Comparison of ENCODE assay signal across 1 cellular context in the genomic region with DNA sequence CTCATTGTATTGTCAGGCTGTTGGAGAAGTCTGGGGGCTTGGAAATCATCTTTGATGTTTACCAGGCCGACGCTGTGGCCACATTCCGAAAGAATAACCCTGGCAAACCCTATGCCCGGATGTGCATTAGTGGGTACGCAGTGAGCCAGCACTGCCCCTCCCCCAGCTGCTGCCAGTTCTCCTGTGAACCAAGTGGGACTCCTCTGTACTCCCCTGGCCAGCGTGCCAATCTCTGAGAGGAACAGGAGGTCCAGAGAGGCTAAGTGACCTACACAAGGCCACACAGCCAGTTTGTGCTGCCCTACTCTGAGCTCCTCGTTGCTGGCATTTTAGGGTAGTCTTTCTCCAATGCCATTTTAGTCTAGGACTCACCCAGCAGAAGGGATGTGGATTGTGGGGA.
TF ChIP-seq lines count a peak whose summit lies in the region.

No MANE protein-coding gene starts in this region.

TF ChIP-seq in HepG2, 621 proteins besides CTCF, POLR2A, EP300 and RAD21:
- TF ChIP-seq PHB2 (IDR thresholded peaks at IDR 0.05; ENCODE audit: partially characterized antibody): no peak
- TF ChIP-seq ZNF768 (CRISPR knock-in tag; IDR thresholded peaks at IDR 0.05): peak; percentile 93
TF ChIP-seq in HepG2: peak in this region for 1.
